ENCODE assay signal across 8 cellular contexts in the genomic region with DNA sequence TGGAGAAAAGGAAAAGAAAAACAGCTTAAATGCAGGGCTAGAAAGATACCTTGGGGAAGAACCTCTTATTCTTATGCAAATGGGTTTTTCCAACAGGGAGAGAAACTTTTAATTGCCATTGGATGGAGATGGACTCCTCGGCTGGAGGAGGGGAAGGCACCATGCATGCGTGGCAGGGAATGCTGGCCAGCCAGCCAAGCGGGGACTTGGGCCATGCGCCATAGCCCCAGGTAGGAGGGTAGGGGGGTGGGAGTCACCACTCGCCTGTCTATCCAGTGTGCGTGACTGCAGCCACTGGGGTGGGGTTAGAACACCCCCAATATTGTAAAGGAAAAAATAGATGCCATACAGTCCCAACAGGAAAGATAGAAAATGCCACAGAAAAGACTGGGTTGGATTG.
"Had no signal": no experiment of that assay in that cellular context is flagged by ENCODE, and none has a peak within 500 bp of the region (broad histone marks: within the 10 kb centered on the region; RNA-seq: fewer than 3 reads in every experiment).

No MANE protein-coding gene starts in this region.

- H3K4me1 Mint-ChIP-seq: IgD-negative memory B cell had no signal

- DNase-seq: IMR-90, KBM-7, KG1 had no signal

- H3K27me3 Mint-ChIP-seq: IgD-negative memory B cell had no signal

- H3K9ac ChIP-seq: KMS-11 had no signal

- ATAC-seq: HepG2, K562 had no signal

- H3K36me3 Mint-ChIP-seq: IgD-negative memory B cell had no signal

- H3K27ac Mint-ChIP-seq: IgD-negative memory B cell had no signal

- H3K4me3 Mint-ChIP-seq: IgD-negative memory B cell had no signal

- H3K4me2 ChIP-seq: KMS-11 had no signal

- H3K27ac ChIP-seq: HL-60, KMS-11 had no signal

- H3K4me3 ChIP-seq: K562 had no signal
